ENCODE assay signal across 28 cellular contexts in the genomic region with DNA sequence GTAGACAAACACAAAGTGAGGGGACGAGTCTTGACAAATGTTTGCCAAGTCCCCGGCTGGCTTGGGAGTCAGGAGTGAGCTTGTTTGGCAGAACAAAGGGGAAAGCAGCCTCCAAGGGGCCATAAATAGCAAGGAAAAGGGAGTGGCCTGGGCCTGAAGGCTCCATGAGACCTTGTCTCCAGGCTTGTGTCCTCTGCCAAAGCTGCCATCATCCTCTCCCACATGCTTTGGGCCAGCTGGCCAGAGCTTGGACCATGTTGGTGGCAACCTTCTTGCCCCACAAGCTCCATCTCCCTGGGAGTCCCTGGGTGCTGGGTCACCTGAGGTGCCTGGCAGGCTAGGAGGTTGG. TPM values are rescaled to one million over a fixed set of nuclear protein-coding genes. Genes with fewer than 3 reads are reported as not detected.
"Had no signal": no experiment of that assay in that cellular context is flagged by ENCODE, and none has a peak within 500 bp of the region (broad histone marks: within the 10 kb centered on the region; RNA-seq: fewer than 3 reads in every experiment).

No MANE protein-coding gene starts in this region.

- H3K27ac ChIP-seq: adrenal gland, ascending aorta, colonic mucosa, dorsolateral prefrontal cortex, gastroesophageal sphincter, left lung, parathyroid adenoma, right lobe of liver, vagina had no signal

- H3K9ac ChIP-seq: parathyroid adenoma had no signal

- H3K36me3 ChIP-seq: adrenal gland, ascending aorta, colonic mucosa, gastroesophageal sphincter, left lung, right lobe of liver, vagina had no signal

- H3K4me1 ChIP-seq: adrenal gland, ascending aorta, colonic mucosa, gastroesophageal sphincter, left lung, parathyroid adenoma, right lobe of liver had no signal

- H2AFZ ChIP-seq: parathyroid adenoma had no signal

- H3K79me2 ChIP-seq: parathyroid adenoma had no signal

- FAIRE-seq: endothelial cell of umbilical vein had no signal

- H3K4me3 ChIP-seq: adrenal gland, ascending aorta, colonic mucosa, dorsolateral prefrontal cortex, gastroesophageal sphincter, left lung, right lobe of liver, smooth muscle cell, vagina had no signal

- DNase-seq: activated B cell treated with CpG ODN at 0.5 μM for 24 hours; activated CD4-positive, alpha-beta T cell treated with anti-CD3 and anti-CD28 coated beads for 36 hours; activated CD4-positive, alpha-beta T cell treated with anti-CD3 and anti-CD28 coated beads, Interleukin-2, amount 50 U/mL, for 48 hours; activated CD8-positive, alpha-beta memory T cell treated with anti-CD3 and anti-CD28 coated beads, Interleukin-2, amount 50 U/mL, for 48 hours; activated naive CD4-positive, alpha-beta T cell; activated T-cell treated with anti-CD3 and anti-CD28 coated beads, Interleukin-2, amount 50 U/mL, for 4 hours; adrenal gland; colonic mucosa; dorsolateral prefrontal cortex; effector memory CD8-positive, alpha-beta T cell; head of caudate nucleus; mammary epithelial cell; midbrain; nephron progenitor cell; nucleus accumbens; right lobe of liver; stimulated activated CD4-positive, alpha-beta T cell treated with anti-CD3 and anti-CD28 coated beads, Interleukin-15, amount 100 ng/mL, for 24 hours; stimulated activated CD8-positive, alpha-beta memory T cell treated with anti-CD3 and anti-CD28 coated beads, Interleukin-4, amount 100 ng/mL, for 48 hours; stimulated activated naive B cell treated with anti-CD40 and anti-IgM and Interleukin-4, amounts not matched to agents 10 μg/mL and 1 μg/mL and 100 μg/mL, for 72 hours; T1000 had no signal

- H3K27me3 ChIP-seq: ascending aorta, vagina had no signal

- H3K4me2 ChIP-seq: smooth muscle cell had no signal

- ATAC-seq: activated CD4-positive, alpha-beta T cell treated with anti-CD3 and anti-CD28 coated beads for 36 hours; activated T-cell treated with anti-CD3 and anti-CD28 coated beads, Interleukin-2, amount 50 U/mL, for 4 hours; effector memory CD8-positive, alpha-beta T cell; gastroesophageal sphincter; left lung; right lobe of liver; stimulated activated naive B cell treated with anti-CD40 and anti-IgM and Interleukin-4, amounts not matched to agents 10 μg/mL and 1 μg/mL and 100 μg/mL, for 72 hours had no signal

- H3K9me3 ChIP-seq: adrenal gland, ascending aorta, colonic mucosa, gastroesophageal sphincter, left lung, right lobe of liver, vagina had no signal

RNA-seq across cellular contexts. Expression of a gene that starts 13.3 kb away (rescaled TPM):
- total RNA-seq: activated B cell treated with CpG ODN at 0.5 μM for 24 hours, kidney epithelial cell, right lobe of liver had no signal
